Comparison of ENCODE assay signal across 18 cellular contexts in the genomic region with DNA sequence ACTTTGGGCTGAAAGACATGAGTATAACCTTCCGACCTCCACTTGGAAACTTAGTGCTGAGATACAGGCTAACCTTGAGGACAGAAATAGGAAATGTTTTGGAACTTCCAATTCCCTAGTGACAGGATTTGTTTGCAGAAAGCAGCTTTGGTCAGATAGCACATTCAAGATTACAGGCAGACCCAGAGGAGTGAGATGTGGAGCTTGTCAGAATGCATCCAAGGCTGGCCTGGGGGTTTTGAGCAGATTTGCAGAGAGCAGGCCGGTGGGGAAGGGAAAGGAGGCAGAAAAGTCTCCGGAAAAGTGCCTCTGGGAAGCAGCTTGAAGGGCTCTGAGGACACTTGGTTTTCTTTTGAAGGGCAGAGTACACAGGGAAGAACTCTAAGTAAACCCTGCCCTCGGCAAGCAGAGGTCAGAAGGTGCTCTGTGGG.
DNase-seq lines count a peak whose midpoint lies in the region; ATAC-seq, FAIRE-seq and TF ChIP-seq lines count a peak whose summit lies in the region.
"Had no signal": no experiment of that assay in that cellular context is flagged by ENCODE, and none has a peak within 500 bp of the region (broad histone marks: within the 10 kb centered on the region; RNA-seq: fewer than 3 reads in every experiment).

No MANE protein-coding gene starts in this region.

- intact Hi-C loops in left ventricle myocardium superior (cut with micrococcal nuclease): no loop called here
- intact Hi-C loops in gastrocnemius medialis (cut with DNase I; ENCODE audit: low total_unique reads): no loop called here

- FAIRE-seq in GM12891 (lab: Jason Lieb, UNC): peak; percentile 52
- FAIRE-seq: astrocyte, K562 had no signal

- H3K36me3 ChIP-seq in adipocyte (ENCODE audit: control insufficient read depth, insufficient read depth, low read length, severe bottlenecking) (no peaks in the 10 kb centered on the region), gastrocnemius medialis (no peaks in the 10 kb centered on the region)
- H3K36me3 ChIP-seq: tibial nerve had no signal

- TF ChIP-seq CTCF in gastrocnemius medialis (IDR thresholded peaks at IDR 0.05 in 4 of 5, conservative IDR thresholded peaks at IDR 0.05 in 1 of 5): no peak

- no peaks in the 10 kb centered on the region for H3K9me3 ChIP-seq in adipocyte (ENCODE audit: control insufficient read depth, low read length)
- H3K9me3 ChIP-seq in gastrocnemius medialis: no peaks in the 10 kb centered on the region
- H3K9me3 ChIP-seq: tibial nerve had no signal

- TF ChIP-seq POLR2A in GM12891 (IDR thresholded peaks at IDR 0.05; ENCODE audit: low read depth, low read length) (no peak), gastrocnemius medialis (IDR thresholded peaks at IDR 0.05) (no peak)

- H3K4me3 ChIP-seq in adipocyte (ENCODE audit: low read length) (no peak overlapping the region), gastrocnemius medialis (no peak overlapping the region)
- H3K4me3 ChIP-seq: K562, tibial nerve had no signal

- peak overlapping the region; percentile 51 for H3K9ac ChIP-seq in adipocyte (ENCODE audit: low read length)

- DNase-seq in GM12891 (ENCODE audit: insufficient read length, low spot score) (no peak), adipocyte (ENCODE audit: low read depth) (no peak), left ventricle myocardium superior (no peak), gastrocnemius medialis (no peak), CD1c-positive myeloid dendritic cell (ENCODE audit: extremely low spot score) (no peak), T-helper 1 cell (no peak)
- DNase-seq: activated CD4-positive, CD25-positive, alpha-beta regulatory T cell treated with anti-CD3 and anti-CD28 coated beads, Interleukin-2, amount 50 U/mL, for 72 hours; activated gamma-delta T cell treated with Interleukin-2 at 50 U/mL for 16 hours; CD4-positive, alpha-beta memory T cell; hypothalamus; natural killer cell; NCI-H1105; stimulated activated CD4-positive, alpha-beta T cell treated with anti-CD3 and anti-CD28 coated beads, Interleukin-1b, Interleukin-23, amount 100 ng/mL, for 48 hours had no signal

- no peaks in the 10 kb centered on the region for H3K27me3 ChIP-seq in adipocyte (replicated peaks; ENCODE audit: control insufficient read depth, insufficient read depth, low read length)
- H3K27me3 ChIP-seq in gastrocnemius medialis: no peaks in the 10 kb centered on the region
- H3K27me3 ChIP-seq: tibial nerve had no signal

- in situ Hi-C loops in gastrocnemius medialis (cut with MboI; ENCODE audit: low sequenced_read_pairs in 4 of 4): no loop called here

- ATAC-seq in left ventricle myocardium superior (peak; percentile 72), gastrocnemius medialis (peak in 1 of 2 donors; percentile 39), GM18519 (IDR thresholded peaks at IDR 0.05; ENCODE audit: low FRiP score, unreplicated experiment) (no peak), HG03196 (IDR thresholded peaks at IDR 0.05; ENCODE audit: unreplicated experiment) (no peak)
- ATAC-seq: K562, natural killer cell had no signal

- peaks cover 61% of the 10 kb centered on the region for H3K4me1 ChIP-seq in adipocyte (ENCODE audit: control insufficient read depth, insufficient read depth, low read length)
- peaks cover 0 to 23% of the 10 kb centered on the region in 2 donors for H3K4me1 ChIP-seq in gastrocnemius medialis

- H3K27ac ChIP-seq in gastrocnemius medialis: peak overlapping the region in 3 of 4 donors; percentile 22 to 32 (median 27)

TF ChIP-seq in GM12891, 5 proteins besides CTCF, POLR2A, EP300 and RAD21:
- no peak for TF ChIP-seq SPI1 (IDR thresholded peaks at IDR 0.05; ENCODE audit: low read depth, low read length)
- no peak for TF ChIP-seq PAX5 (IDR thresholded peaks at IDR 0.05; ENCODE audit: insufficient read depth, low read length, severe bottlenecking)
- TF ChIP-seq TAF1 (IDR thresholded peaks at IDR 0.05; ENCODE audit: low read depth, low read length): no peak
- TF ChIP-seq POLR2AphosphoS5 (IDR thresholded peaks at IDR 0.05; ENCODE audit: low read depth, low read length): no peak
